In the genomic region with DNA sequence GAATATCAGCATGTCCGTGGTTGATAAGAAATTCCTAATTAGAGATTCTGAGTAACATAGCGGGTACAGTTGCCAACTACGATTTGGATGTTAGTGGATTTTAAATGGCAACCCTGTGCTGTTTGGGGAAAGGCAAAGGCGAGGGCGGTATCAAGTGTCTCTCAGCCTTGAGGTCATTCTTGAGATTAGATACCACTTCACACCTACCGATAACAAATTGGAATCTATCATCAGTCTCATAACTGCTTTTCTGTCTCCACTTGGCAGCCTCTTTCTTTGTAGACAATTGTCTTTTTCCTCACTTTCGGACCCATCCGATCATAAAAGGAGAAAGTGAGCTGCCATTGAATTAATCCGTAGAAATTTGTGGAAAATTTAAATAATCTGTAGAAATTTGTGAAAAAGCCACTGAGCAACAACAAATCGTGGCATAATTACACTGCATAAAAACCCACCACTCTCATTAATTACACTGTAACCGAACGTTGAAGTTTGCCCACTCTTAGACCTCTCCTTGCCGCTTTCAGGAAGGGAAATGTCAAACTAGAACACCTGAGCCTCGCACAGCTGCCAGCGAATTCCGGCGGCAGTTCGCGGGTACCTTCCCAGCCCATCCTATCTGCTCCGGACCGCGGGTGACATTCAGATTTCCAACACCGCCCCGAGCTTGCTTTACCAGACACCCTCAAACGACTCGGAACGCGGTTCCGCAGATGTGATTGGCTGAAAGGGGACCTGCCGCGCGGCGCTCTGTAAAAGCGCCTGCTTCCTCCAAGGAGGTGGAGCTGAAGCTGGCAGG, we compare ENCODE assay signal across 8 cellular contexts. TPM values are rescaled to one million over a fixed set of nuclear protein-coding genes. Genes with fewer than 3 reads are reported as not detected.
DNase-seq lines count a peak whose midpoint lies in the region; ATAC-seq and TF ChIP-seq lines count a peak whose summit lies in the region.

No MANE protein-coding gene starts in this region.

- H3K9me3 ChIP-seq in A673 (ENCODE audit: low read depth, low read length, poor library complexity, severe bottlenecking) (no peaks in the 10 kb centered on the region), HUES6 (ENCODE audit: control insufficient read depth, insufficient read depth, low read depth, low read length) (no peaks in the 10 kb centered on the region), right atrium auricular region (no peaks in the 10 kb centered on the region)

- H3K4me1 ChIP-seq in A673 (ENCODE audit: insufficient read depth, low read length, poor library complexity, severe bottlenecking) (peaks cover 29% of the 10 kb centered on the region), HUES6 (ENCODE audit: control insufficient read depth, insufficient read depth, low read length) (peaks cover 21% of the 10 kb centered on the region), right atrium auricular region (peaks cover 0 to 54% of the 10 kb centered on the region in 2 donors)

- no peak for TF ChIP-seq CTCF in A673 (conservative IDR thresholded peaks at IDR 0.05; ENCODE audit: low read depth, low read length)
- TF ChIP-seq CTCF in right atrium auricular region (IDR thresholded peaks at IDR 0.05) = no peak

- H3K27me3 ChIP-seq in A673 (replicated peaks; ENCODE audit: insufficient read depth, low read depth, low read length, poor library complexity) (no peaks in the 10 kb centered on the region), HUES6 (ENCODE audit: control insufficient read depth, insufficient read depth, low read length) (peaks cover 32% of the 10 kb centered on the region), right atrium auricular region (no peaks in the 10 kb centered on the region)

- H3K9ac ChIP-seq in HUES6 (ENCODE audit: low read length) = peak overlapping the region; percentile 51

- H3K27ac ChIP-seq in A673 (ENCODE audit: low read depth, low read length, poor library complexity, severe bottlenecking) (peak overlapping the region; percentile 78), HUES6 (ENCODE audit: low read depth, low read length) (peak overlapping the region; percentile 73; the same call in 1 of the 2 replicates), right atrium auricular region (peak overlapping the region; percentile 91 to 97)

- POLR2A ChIA-PET in A673 (lab: Charles Lee; ENCODE audit: low non-redundant PET) = interaction anchor here (0.6 to 0.7 kb wide), 3 partner anchors 17 to 1112 kb away, joined by 4 to 6 read pairs (median 5); no protein-coding TSS in a partner anchor

- intact Hi-C loops in A673 (cut with micrococcal nuclease; ENCODE audit: unreplicated experiment) = loop anchor here (5.0 kb wide), 4 partner anchors 155 to 930 kb away; partner anchors contain the start of gene CHD1
- intact Hi-C loops in posterior cingulate gyrus (cut with DNase I) = loop anchor here (10.0 kb wide), 3 partner anchors 152 to 1838 kb away; partner anchors contain the start of genes CHD1 and LNPEP

- DNase-seq in A673 (ENCODE audit: low spot score) = peak; percentile 90
- DNase-seq in SHP77 treated with DMSO at 0.1 percent for 48 hours (lab: John Stamatoyannopoulos, UW) = peak; percentile 84
- DNase-seq in amniotic stem cell (lab: John Stamatoyannopoulos, UW) = peak; percentile 87
- peak; percentile 82 for DNase-seq in right atrium auricular region (ENCODE audit: low spot score)
- peak; percentile 42 to 94 (median 60) for DNase-seq in posterior cingulate gyrus
- DNase-seq in superior temporal gyrus (ENCODE audit: extremely low spot score) = no peak

- CTCF ChIA-PET in A673 (lab: Charles Lee) = no interaction called here

- BruUV-seq in A673 (replicated peaks; lab: Mats Ljungman, UMichigan) = TSS peak; percentile 55

- H3K36me3 ChIP-seq in A673 (ENCODE audit: insufficient read depth, low read length, poor library complexity, severe bottlenecking) = no peaks in the 10 kb centered on the region
- H3K36me3 ChIP-seq in HUES6 (ENCODE audit: control insufficient read depth, insufficient read depth, low read length) = no peaks in the 10 kb centered on the region
- H3K36me3 ChIP-seq in right atrium auricular region = no peaks in the 10 kb centered on the region

- peak; percentile 18 for ATAC-seq in GM18907 (IDR thresholded peaks at IDR 0.05; ENCODE audit: unreplicated experiment)

- H3K4me3 ChIP-seq in A673 (ENCODE audit: low read depth, low read length, poor library complexity, severe bottlenecking) (peak overlapping the region; percentile 85), HUES6 (ENCODE audit: low read depth, low read length) (peak overlapping the region; percentile 92), right atrium auricular region (peak overlapping the region; percentile 33 to 94)

RNA-seq across cellular contexts. Expression of gene RGMB, which starts 0.8 kb away (rescaled TPM):
- 16.4 and 16.5 TPM in 2 replicates for total RNA-seq in A673 (2021)
- 10 to 100 TPM; 18.2 to 25.4 TPM for total RNA-seq in right atrium auricular region
